8 cellular contexts compared by ENCODE assay signal in genomic region chr16:88686439-88687253, GRCh38. TPM values are rescaled to one million over a fixed set of nuclear protein-coding genes. Genes with fewer than 3 reads are reported as not detected.
DNase-seq lines count a peak whose midpoint lies in the region; ATAC-seq and TF ChIP-seq lines count a peak whose summit lies in the region.

Gene SNAI3, minus strand, starts transcription at chr16:88686507. Its CDS starts 101 bp downstream, at chr16:88686406.

- no peaks in the 10 kb centered on the region for H3K9me3 Mint-ChIP-seq in CD4-positive, alpha-beta T cell
- no peaks in the 10 kb centered on the region for H3K9me3 Mint-ChIP-seq in activated T-helper 1 cell treated with anti-CD3 and anti-CD28 coated beads, Interleukin-12 subunit alpha, Interleukin-12 subunit beta, Interleukin-2, Interleukin-4 antibody, amounts not matched to agents 30 ng/mL and 10 ng/mL and 1 ng/mL, durations not matched to agents 14 hours and 24 hours and 36 hours
- no peaks in the 10 kb centered on the region for H3K9me3 Mint-ChIP-seq in neural progenitor cell

- H3K36me3 Mint-ChIP-seq in CD4-positive, alpha-beta T cell (ENCODE audit: low read depth) = peaks cover 7% of the 10 kb centered on the region
- peaks cover 1% of the 10 kb centered on the region for H3K36me3 Mint-ChIP-seq in activated T-helper 1 cell treated with anti-CD3 and anti-CD28 coated beads, Interleukin-12 subunit alpha, Interleukin-12 subunit beta, Interleukin-2, Interleukin-4 antibody, amounts not matched to agents 30 ng/mL and 10 ng/mL and 1 ng/mL, durations not matched to agents 14 hours and 24 hours and 36 hours (ENCODE audit: low read depth)
- no peaks in the 10 kb centered on the region for H3K36me3 Mint-ChIP-seq in neural progenitor cell

- H3K79me2 ChIP-seq in PC-9 (ENCODE audit: low read depth) = no peaks in the 10 kb centered on the region
- H3K79me2 ChIP-seq in neural progenitor cell (ENCODE audit: low read depth) = no peaks in the 10 kb centered on the region

- H3K27me3 ChIP-seq in CD4-positive, alpha-beta T cell (ENCODE audit: control insufficient read depth, insufficient read depth, low read length) = no peaks in the 10 kb centered on the region
- H3K27me3 ChIP-seq in PC-9 (ENCODE audit: insufficient read depth, low read depth) (no peaks in the 10 kb centered on the region), neural progenitor cell (peaks cover 58% of the 10 kb centered on the region), stomach smooth muscle (ENCODE audit: control insufficient read depth in 1 of 2, insufficient read depth in 2 of 2, low read length in 2 of 2) (peaks cover 58 to 70% of the 10 kb centered on the region in 2 donors)

- H3K9ac ChIP-seq in neural progenitor cell (no peak within 1 kb of the TSS), stomach smooth muscle (ENCODE audit: low read length in 2 of 2) (peak within 1 kb of the TSS in 1 of 2 donors; percentile 22)

- peak; percentile 78 for ATAC-seq in CD4-positive, alpha-beta T cell (ENCODE audit: poor library complexity)
- ATAC-seq in GM19455 (IDR thresholded peaks at IDR 0.05; ENCODE audit: unreplicated experiment) = peak; percentile 63

- no peaks in the 10 kb centered on the region for H3K27me3 Mint-ChIP-seq in CD4-positive, alpha-beta T cell
- H3K27me3 Mint-ChIP-seq in activated T-helper 1 cell treated with anti-CD3 and anti-CD28 coated beads, Interleukin-12 subunit alpha, Interleukin-12 subunit beta, Interleukin-2, Interleukin-4 antibody, amounts not matched to agents 30 ng/mL and 10 ng/mL and 1 ng/mL, durations not matched to agents 14 hours and 24 hours and 36 hours (ENCODE audit: insufficient read depth) = peaks cover 3% of the 10 kb centered on the region
- H3K27me3 Mint-ChIP-seq in neural progenitor cell (ENCODE audit: insufficient read depth, low read depth) = peaks cover 42% of the 10 kb centered on the region

- intact Hi-C loops in CD4-positive, alpha-beta T cell (cut with DNase I, micrococcal nuclease) = loop anchor here (1.0 to 5.0 kb wide), 5 partner anchors 14 to 234 kb away; partner anchors contain the start of genes CYBA (in 2 of the 2), MVD (in 1 of the 2) and ZFPM1 (in 1 of the 2)
- intact Hi-C loops in PC-9 (cut with micrococcal nuclease; ENCODE audit: unreplicated experiment) = loop anchor here (5.0 to 10.0 kb wide), 2 partner anchors 126 to 232 kb away; partner anchors contain the start of genes APRT and ZFPM1
- intact Hi-C loops in activated T-helper 1 cell treated with anti-CD3 and anti-CD28 coated beads, Interleukin-12 subunit alpha, Interleukin-12 subunit beta, Interleukin-2, Interleukin-4 antibody, amounts not matched to agents 30 ng/mL and 10 ng/mL and 1 ng/mL, durations not matched to agents 14 hours and 24 hours and 36 hours (cut with micrococcal nuclease) = loop anchor here (1.0 kb wide), 3 partner anchors 15 to 35 kb away; partner anchors contain the start of genes CYBA and MVD

- H3K4me2 ChIP-seq in PC-9 = peak within 1 kb of the TSS; percentile 90
- H3K4me2 ChIP-seq in neural progenitor cell = peak within 1 kb of the TSS; percentile 85

- BruUV-seq in PC-9 (replicated peaks; lab: Mats Ljungman, UMichigan) = no TSS peak

- CTCF ChIA-PET in CD4-positive, alpha-beta T cell (lab: Charles Lee) = interaction anchor here (2.3 kb wide), 1 partner anchor 18 kb away, joined by 23 read pairs; the partner anchor contains the start of genes CTU2 and RNF166
- CTCF ChIA-PET in PC-9 (lab: Charles Lee) = no interaction called here

- peaks cover 16% of the 10 kb centered on the region; the same call in 1 of the 2 replicates for H3F3A ChIP-seq in PC-9 (ENCODE audit: insufficient read depth, low read depth)
- peaks cover 24% of the 10 kb centered on the region for H3F3A ChIP-seq in neural progenitor cell (ENCODE audit: low read depth)

- peak within 1 kb of the TSS; percentile 92 for H2AFZ ChIP-seq in PC-9
- H2AFZ ChIP-seq in neural progenitor cell (replicated peaks) = peak within 1 kb of the TSS; percentile 78

- no peaks in the 10 kb centered on the region for H3K9me2 ChIP-seq in PC-9 (ENCODE audit: insufficient read depth)

- H3K4me3 ChIP-seq in PC-9 = peak within 1 kb of the TSS; percentile 88
- H3K4me3 ChIP-seq in fibroblast of the aortic adventitia (ENCODE audit: low read depth, low read length) = peak within 1 kb of the TSS; percentile 52
- peak within 1 kb of the TSS; percentile 66 for H3K4me3 ChIP-seq in neural progenitor cell
- peak within 1 kb of the TSS; percentile 31 to 54 for H3K4me3 ChIP-seq in stomach smooth muscle (ENCODE audit: low read length in 2 of 2)

- H3K4me1 Mint-ChIP-seq in CD4-positive, alpha-beta T cell (ENCODE audit: low read depth) = peaks cover 58% of the 10 kb centered on the region
- H3K4me1 Mint-ChIP-seq in activated T-helper 1 cell treated with anti-CD3 and anti-CD28 coated beads, Interleukin-12 subunit alpha, Interleukin-12 subunit beta, Interleukin-2, Interleukin-4 antibody, amounts not matched to agents 30 ng/mL and 10 ng/mL and 1 ng/mL, durations not matched to agents 14 hours and 24 hours and 36 hours (ENCODE audit: low read depth) = peaks cover 46% of the 10 kb centered on the region
- H3K4me1 Mint-ChIP-seq in neural progenitor cell = peaks cover 7% of the 10 kb centered on the region

- peaks cover 20% of the 10 kb centered on the region for H3K4me1 ChIP-seq in PC-9 (replicated peaks; ENCODE audit: insufficient read depth)
- H3K4me1 ChIP-seq in neural progenitor cell = peaks cover 16% of the 10 kb centered on the region
- peaks cover 15% of the 10 kb centered on the region for H3K4me1 ChIP-seq in stomach smooth muscle (ENCODE audit: control insufficient read depth, insufficient read depth, low read length)

- POLR2A ChIA-PET in CD4-positive, alpha-beta T cell (lab: Charles Lee) = interaction anchor here (0.8 to 4.7 kb wide), 6 partner anchors 11 to 116 kb away, joined by 3 to 71 read pairs (median 4); partner anchors contain the start of genes CTU2, CYBA, RNF166 and ZC3H18
- POLR2A ChIA-PET in PC-9 (lab: Charles Lee; ENCODE audit: unreplicated experiment) = no interaction called here

- H3K4me3 Mint-ChIP-seq in CD4-positive, alpha-beta T cell = peak within 1 kb of the TSS; percentile 87
- peak within 1 kb of the TSS; percentile 80 for H3K4me3 Mint-ChIP-seq in activated T-helper 1 cell treated with anti-CD3 and anti-CD28 coated beads, Interleukin-12 subunit alpha, Interleukin-12 subunit beta, Interleukin-2, Interleukin-4 antibody, amounts not matched to agents 30 ng/mL and 10 ng/mL and 1 ng/mL, durations not matched to agents 14 hours and 24 hours and 36 hours
- peak within 1 kb of the TSS; percentile 71 for H3K4me3 Mint-ChIP-seq in neural progenitor cell

- H3K36me3 ChIP-seq in PC-9 (ENCODE audit: low read depth) (no peaks in the 10 kb centered on the region), neural progenitor cell (no peaks in the 10 kb centered on the region), stomach smooth muscle (ENCODE audit: control insufficient read depth in 2 of 2, insufficient read depth in 2 of 2, low read length in 2 of 2) (no peaks in the 10 kb centered on the region)

- TF ChIP-seq CTCF in CD4-positive, alpha-beta T cell (IDR thresholded peaks at IDR 0.05) = no peak
- TF ChIP-seq CTCF in PC-9 (conservative IDR thresholded peaks at IDR 0.05) = no peak
- TF ChIP-seq CTCF in fibroblast of the aortic adventitia (IDR thresholded peaks at IDR 0.05; ENCODE audit: insufficient read depth, low read length) = no peak
- no peak for TF ChIP-seq CTCF in neural progenitor cell (IDR thresholded peaks at IDR 0.05)

- H4K20me1 ChIP-seq in PC-9 (ENCODE audit: insufficient read depth) (no peaks in the 10 kb centered on the region), neural progenitor cell (ENCODE audit: low read depth) (peaks cover 7% of the 10 kb centered on the region)

- H3K27ac ChIP-seq in CD4-positive, alpha-beta T cell (ENCODE audit: low read depth, low read length) = peak within 1 kb of the TSS; percentile 56
- H3K27ac ChIP-seq in PC-9 (no peak within 1 kb of the TSS), neural progenitor cell (no peak within 1 kb of the TSS), stomach smooth muscle (ENCODE audit: low read length) (no peak within 1 kb of the TSS)

- DNase-seq in CD4-positive, alpha-beta T cell = peak; percentile 63 to 86 (median 77)
- DNase-seq in HPDE6-E6E7 (ENCODE audit: extremely low spot score) = peak; percentile 91
- DNase-seq in PC-9 = peak; percentile 64 to 94
- DNase-seq in activated T-helper 1 cell treated with anti-CD3 and anti-CD28 coated beads, Interleukin-12 subunit alpha, Interleukin-12 subunit beta, Interleukin-2, Interleukin-4 antibody, amounts not matched to agents 30 ng/mL and 10 ng/mL and 1 ng/mL, durations not matched to agents 14 hours and 24 hours and 36 hours (ENCODE audit: low spot score) = peak; percentile 87
- DNase-seq in fibroblast of the aortic adventitia (ENCODE audit: low read depth) = no peak
- peak; percentile 95 for DNase-seq in neural progenitor cell (ENCODE audit: low spot score)

- H3K27ac Mint-ChIP-seq in CD4-positive, alpha-beta T cell = peak within 1 kb of the TSS; percentile 80
- no peak within 1 kb of the TSS for H3K27ac Mint-ChIP-seq in activated T-helper 1 cell treated with anti-CD3 and anti-CD28 coated beads, Interleukin-12 subunit alpha, Interleukin-12 subunit beta, Interleukin-2, Interleukin-4 antibody, amounts not matched to agents 30 ng/mL and 10 ng/mL and 1 ng/mL, durations not matched to agents 14 hours and 24 hours and 36 hours
- no peak within 1 kb of the TSS for H3K27ac Mint-ChIP-seq in neural progenitor cell

- H3K9me3 ChIP-seq in CD4-positive, alpha-beta T cell (ENCODE audit: control insufficient read depth, low read length) = no peaks in the 10 kb centered on the region
- no peaks in the 10 kb centered on the region for H3K9me3 ChIP-seq in PC-9 (ENCODE audit: insufficient read depth, low read depth)
- no peaks in the 10 kb centered on the region for H3K9me3 ChIP-seq in neural progenitor cell (ENCODE audit: low read depth)
- H3K9me3 ChIP-seq in stomach smooth muscle (ENCODE audit: control insufficient read depth in 2 of 2, low read length in 2 of 2) = no peaks in the 10 kb centered on the region

RNA-seq across cellular contexts. Expression of gene SNAI3, which starts in this region (rescaled TPM):
- 1 to 10 TPM; 3.0 to 3.5 TPM for total RNA-seq in CD4-positive, alpha-beta T cell
- total RNA-seq in PC-9 (2021) (1.3 and 2.0 TPM in 2 replicates), fibroblast of the aortic adventitia (ENCODE audit: low replicate concordance) (not detected in 2 replicates), neural progenitor cell (ENCODE audit: low replicate concordance) (0.71 TPM in 1 of 2 replicates, not detected in the other)
- 1.8 and 2.4 TPM in 2 replicates for total RNA-seq in activated T-helper 1 cell treated with anti-CD3 and anti-CD28 coated beads, Interleukin-12 subunit alpha, Interleukin-12 subunit beta, Interleukin-2, Interleukin-4 antibody, amounts not matched to agents 30 ng/mL and 10 ng/mL and 1 ng/mL, durations not matched to agents 14 hours and 24 hours and 36 hours

Comparison
In these comparisons a context has a peak if more than half of its experiments do, and no peak if none do; other contexts are left out.
1. Peak in DNase-seq, H3K4me3 ChIP-seq and H3K4me2 ChIP-seq in neural progenitor cell; RNA of the gene not detected or under 1 TPM.